15 cellular contexts compared by ENCODE assay signal in the genomic region with DNA sequence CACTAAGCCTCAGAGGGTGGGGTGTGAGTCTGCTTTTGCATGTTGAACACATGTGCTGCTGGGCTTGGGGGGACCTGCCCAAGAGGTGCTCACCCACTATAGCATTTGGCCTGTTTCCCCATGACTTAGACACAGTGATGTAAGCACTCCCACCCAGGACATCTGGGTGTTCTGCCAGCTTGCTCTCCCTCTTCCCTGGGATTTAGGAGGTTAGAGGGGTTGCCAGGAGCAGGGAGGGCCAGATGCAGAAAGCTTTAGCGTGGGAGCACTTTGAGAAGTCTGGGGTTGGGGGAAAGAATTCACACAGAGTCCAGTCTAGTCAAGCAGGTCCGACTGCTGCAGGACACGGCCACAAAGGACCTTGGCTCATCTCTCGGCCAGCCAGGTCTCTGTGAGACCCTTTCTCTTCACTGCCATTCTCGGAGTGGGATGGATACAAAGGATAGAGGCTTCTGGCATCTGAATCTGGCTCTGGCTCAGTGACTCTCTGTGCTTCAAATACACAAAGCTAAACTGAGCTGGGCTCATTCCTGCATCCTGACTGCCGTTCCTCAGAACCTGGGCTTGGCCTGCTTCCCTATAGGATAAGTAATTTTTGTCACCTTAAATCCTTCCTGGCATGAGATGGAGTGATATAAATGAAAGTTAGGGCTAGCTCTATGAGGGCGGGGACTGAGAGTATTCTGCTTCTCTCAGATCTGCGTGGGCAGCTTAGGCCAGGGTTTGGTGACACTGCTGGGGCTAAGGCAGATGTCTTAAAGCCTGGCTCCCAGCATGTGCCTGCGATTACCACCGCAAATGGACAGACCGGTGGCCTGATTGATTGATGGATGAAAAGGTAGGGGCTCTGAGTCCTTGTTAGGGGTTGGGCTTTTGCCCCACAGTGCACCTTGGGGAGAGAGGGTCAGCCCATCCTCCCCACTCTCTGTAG. TPM values are rescaled to one million over a fixed set of nuclear protein-coding genes. Genes with fewer than 3 reads are reported as not detected.
DNase-seq lines count a peak whose midpoint lies in the region; ATAC-seq, FAIRE-seq and TF ChIP-seq lines count a peak whose summit lies in the region.
"Had no signal": no experiment of that assay in that cellular context is flagged by ENCODE, and none has a peak within 500 bp of the region (broad histone marks: within the 10 kb centered on the region; RNA-seq: fewer than 3 reads in every experiment).

No MANE protein-coding gene starts in this region.

- no peak overlapping the region for H3K9ac ChIP-seq in muscle layer of colon (ENCODE audit: low read length)

- no peak overlapping the region for H3K4me3 ChIP-seq in muscle layer of colon (ENCODE audit: low read depth in 1 of 2, low read length in 2 of 2)
- H3K4me3 ChIP-seq: HAP-1, upper lobe of right lung had no signal

- H3K36me3 Mint-ChIP-seq in effector memory CD8-positive, alpha-beta T cell (ENCODE audit: insufficient read depth), result peaks cover 9% of the 10 kb centered on the region
- H3K36me3 Mint-ChIP-seq in stimulated activated naive B cell treated with anti-CD40 and anti-IgM and Interleukin-4, amounts not matched to agents 10 μg/mL and 1 μg/mL and 100 μg/mL, for 72 hours, result peaks cover 0 to 6% of the 10 kb centered on the region in 2 donors

- H3K4me3 Mint-ChIP-seq in effector memory CD8-positive, alpha-beta T cell, result no peak overlapping the region
- H3K4me3 Mint-ChIP-seq in stimulated activated naive B cell treated with anti-CD40 and anti-IgM and Interleukin-4, amounts not matched to agents 10 μg/mL and 1 μg/mL and 100 μg/mL, for 72 hours, result no peak overlapping the region
- H3K4me3 Mint-ChIP-seq: activated CD4-positive, alpha-beta T cell treated with anti-CD3 and anti-CD28 coated beads, Interleukin-2, amount 10 ng/mL, durations not matched to agents 24 days and 14 days had no signal

- H3K27me3 Mint-ChIP-seq in effector memory CD8-positive, alpha-beta T cell, result peaks cover 51 to 76% of the 10 kb centered on the region in 2 donors
- H3K27me3 Mint-ChIP-seq in stimulated activated naive B cell treated with anti-CD40 and anti-IgM and Interleukin-4, amounts not matched to agents 10 μg/mL and 1 μg/mL and 100 μg/mL, for 72 hours, result peaks cover 73 to 88% of the 10 kb centered on the region in 2 donors

- H3K27ac Mint-ChIP-seq in effector memory CD8-positive, alpha-beta T cell, result peak overlapping the region; percentile 51 to 66
- no peak overlapping the region for H3K27ac Mint-ChIP-seq in stimulated activated naive B cell treated with anti-CD40 and anti-IgM and Interleukin-4, amounts not matched to agents 10 μg/mL and 1 μg/mL and 100 μg/mL, for 72 hours
- H3K27ac Mint-ChIP-seq: activated CD4-positive, alpha-beta T cell treated with anti-CD3 and anti-CD28 coated beads, Interleukin-2, amount 10 ng/mL, durations not matched to agents 24 days and 14 days had no signal

- peaks cover 11 to 24% of the 10 kb centered on the region in 2 donors for H3K4me1 Mint-ChIP-seq in effector memory CD8-positive, alpha-beta T cell (ENCODE audit: low read depth in 2 of 2)
- H3K4me1 Mint-ChIP-seq in stimulated activated naive B cell treated with anti-CD40 and anti-IgM and Interleukin-4, amounts not matched to agents 10 μg/mL and 1 μg/mL and 100 μg/mL, for 72 hours, result peaks cover 15 to 17% of the 10 kb centered on the region in 2 donors

- H3K36me3 ChIP-seq in muscle layer of colon (ENCODE audit: insufficient read depth, low read length), result no peaks in the 10 kb centered on the region
- H3K36me3 ChIP-seq: HAP-1, upper lobe of right lung had no signal

- no peaks in the 10 kb centered on the region for H3K9me3 Mint-ChIP-seq in effector memory CD8-positive, alpha-beta T cell
- H3K9me3 Mint-ChIP-seq in stimulated activated naive B cell treated with anti-CD40 and anti-IgM and Interleukin-4, amounts not matched to agents 10 μg/mL and 1 μg/mL and 100 μg/mL, for 72 hours, result peaks cover 0 to 2% of the 10 kb centered on the region in 2 donors
- H3K9me3 Mint-ChIP-seq: activated CD4-positive, alpha-beta T cell treated with anti-CD3 and anti-CD28 coated beads, Interleukin-2, amount 10 ng/mL, durations not matched to agents 24 days and 14 days had no signal

- DNase-seq in RWPE1 (ENCODE audit: low spot score) (no peak), D721Med (ENCODE audit: insufficient read length, low spot score) (no peak)
- DNase-seq in effector memory CD8-positive, alpha-beta T cell, result no peak
- no peak for DNase-seq in stimulated activated naive B cell treated with anti-CD40 and anti-IgM and Interleukin-4, amounts not matched to agents 10 μg/mL and 1 μg/mL and 100 μg/mL, for 72 hours
- DNase-seq: activated CD4-positive, alpha-beta T cell treated with anti-CD3 and anti-CD28 coated beads, Interleukin-2, amount 10 ng/mL, durations not matched to agents 24 days and 14 days; cerebellar nuclear complex; DND-41; NCI-H2107 had no signal

- TF ChIP-seq CTCF in RWPE1 (conservative IDR thresholded peaks at IDR 0.05; ENCODE audit: low read depth) (no peak), D721Med (IDR thresholded peaks at IDR 0.05; ENCODE audit: insufficient read depth, missing control alignments) (no peak)

- peaks cover 82% of the 10 kb centered on the region for H3K4me1 ChIP-seq in muscle layer of colon (ENCODE audit: insufficient read depth, low read length)

- no peak for ATAC-seq in effector memory CD8-positive, alpha-beta T cell (replicated peaks)
- no peak for ATAC-seq in stimulated activated naive B cell treated with anti-CD40 and anti-IgM and Interleukin-4, amounts not matched to agents 10 μg/mL and 1 μg/mL and 100 μg/mL, for 72 hours (replicated peaks)
- no peak for ATAC-seq in GM19463 (IDR thresholded peaks at IDR 0.05; ENCODE audit: unreplicated experiment)

- CTCF ChIA-PET in RWPE1 (lab: Yijun Ruan, JAX), result interaction anchor here (0.7 to 1.1 kb wide), 2 partner anchors 10 to 933 kb away, joined by 3 to 4 read pairs; no protein-coding TSS in a partner anchor

- POLR2A ChIA-PET in RWPE1 (lab: Yijun Ruan, JAX; ENCODE audit: low non-redundant PET), result interaction anchor here (0.6 kb wide), 1 partner anchor 201 kb away, joined by 3 read pairs; no protein-coding TSS in a partner anchor

- no peaks in the 10 kb centered on the region for H3K9me3 ChIP-seq in muscle layer of colon (ENCODE audit: low read length)
- H3K9me3 ChIP-seq: HAP-1, upper lobe of right lung had no signal

- H3K27ac ChIP-seq in RWPE1 (peak overlapping the region; percentile 100), muscle layer of colon (ENCODE audit: low read depth, low read length) (peak overlapping the region; percentile 41), temporal lobe (ENCODE audit: low read depth, low read length) (peak overlapping the region; percentile 91)
- H3K27ac ChIP-seq: upper lobe of right lung had no signal

- FAIRE-seq in D721Med (lab: Jason Lieb, UNC), result no peak

- H3K27me3 ChIP-seq in muscle layer of colon (ENCODE audit: control insufficient read depth in 1 of 2, insufficient read depth in 2 of 2, low read length in 2 of 2), result peaks cover 0 to 11% of the 10 kb centered on the region in 2 donors
- H3K27me3 ChIP-seq: upper lobe of right lung had no signal

RNA-seq across cellular contexts. Expression of a gene that starts 14.5 kb away (rescaled TPM):
- 0.74 TPM for total RNA-seq in temporal lobe

RNA-seq across cellular contexts. Expression of a gene that starts 20.4 kb away (rescaled TPM):
- total RNA-seq in temporal lobe, result not detected
- total RNA-seq: activated CD4-positive, alpha-beta T cell treated with anti-CD3 and anti-CD28 coated beads, Interleukin-2, amount 10 ng/mL, durations not matched to agents 24 days and 14 days; epithelial cell of proximal tubule; pulmonary artery endothelial cell; upper lobe of right lung had no signal

RNA-seq across cellular contexts. Expression of a gene that starts 26.3 kb away (rescaled TPM):
- 3.0 TPM for total RNA-seq in temporal lobe
- total RNA-seq: activated CD4-positive, alpha-beta T cell treated with anti-CD3 and anti-CD28 coated beads, Interleukin-2, amount 10 ng/mL, durations not matched to agents 24 days and 14 days had no signal

RNA-seq across cellular contexts. Expression of a gene that starts 32.6 kb away (rescaled TPM):
- total RNA-seq in temporal lobe, result 4.7 TPM

RNA-seq across cellular contexts. Expression of a gene that starts 50.0 kb away (rescaled TPM):
- 11.3 TPM for total RNA-seq in temporal lobe

Comparison
In these comparisons a context has a peak if more than half of its experiments do, and no peak if none do; other contexts are left out.
1. H3K27ac ChIP-seq: peak in every context shown above with its lines; median percentile 100 in RWPE1; 91 in temporal lobe; 41 in muscle layer of colon.